23 cellular contexts compared by ENCODE assay signal in the genomic region with DNA sequence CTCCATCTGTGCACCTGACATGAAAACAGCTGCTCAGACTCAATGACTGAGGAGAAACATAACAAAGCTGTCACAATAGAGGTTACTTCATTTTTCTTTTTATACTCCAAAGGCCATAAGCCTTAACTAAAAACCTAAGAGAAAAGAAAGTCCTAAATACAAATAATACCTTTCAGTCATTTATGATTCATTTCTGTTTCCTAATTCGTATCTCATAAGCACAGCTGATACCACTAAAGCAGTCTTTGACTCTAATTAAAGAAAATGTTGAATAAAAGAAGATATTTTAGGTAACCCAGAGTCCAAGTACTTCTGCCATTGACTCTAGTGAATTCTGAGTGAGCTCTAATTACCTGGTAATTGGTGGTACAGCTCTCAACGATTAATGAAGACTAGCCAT.
"Had no signal": no experiment of that assay in that cellular context is flagged by ENCODE, and none has a peak within 500 bp of the region (broad histone marks: within the 10 kb centered on the region; RNA-seq: fewer than 3 reads in every experiment).

No MANE protein-coding gene starts in this region.

- H3K9me3 Mint-ChIP-seq: activated CD4-positive, alpha-beta memory T cell treated with anti-CD3 and anti-CD28 coated beads, Interleukin-2, amount 10 ng/mL, durations not matched to agents 7 days and 5 days; activated naive CD4-positive, alpha-beta T cell treated with anti-CD3 and anti-CD28 coated beads for 36 hours; activated naive CD8-positive, alpha-beta T cell treated with anti-CD3 and anti-CD28 coated beads, Interleukin-2, amount 50 U/mL, for 24 hours had no signal

- DNase-seq: activated CD4-positive, alpha-beta memory T cell treated with anti-CD3 and anti-CD28 coated beads, Interleukin-2, amount 10 ng/mL, durations not matched to agents 7 days and 5 days; activated CD4-positive, alpha-beta T cell treated with anti-CD3 and anti-CD28 coated beads for 36 hours; activated CD4-positive, alpha-beta T cell treated with anti-CD3 and anti-CD28 coated beads, Interleukin-2, amount 50 U/mL, for 1 hour; activated CD8-positive, alpha-beta memory T cell treated with anti-CD3 and anti-CD28 coated beads, Interleukin-2, amount 50 U/mL, for 48 hours; activated gamma-delta T cell; activated naive CD4-positive, alpha-beta T cell treated with anti-CD3 and anti-CD28 coated beads for 36 hours; activated naive CD8-positive, alpha-beta T cell treated with anti-CD3 and anti-CD28 coated beads, Interleukin-2, amount 50 U/mL, for 24 hours; activated T-cell treated with anti-CD3 and anti-CD28 coated beads, Interleukin-2, amount 50 U/mL, for 1 hour; amniotic stem cell; body of pancreas; central memory CD4-positive, alpha-beta T cell; MG63; MV-4-11; NCI-H1092 treated with DMSO at 0.1 percent for 48 hours; NCI-H1436 treated with DMSO at 0.1 percent for 48 hours; NCI-H187; NCI-H2081; NCI-H2171; NCI-H2227 treated with DMSO at 0.1 percent for 48 hours; NCI-H526 treated with DMSO at 0.1 percent for 48 hours; SIG-M5; WERI-Rb-1 had no signal

- H3K27ac Mint-ChIP-seq: activated CD4-positive, alpha-beta memory T cell treated with anti-CD3 and anti-CD28 coated beads, Interleukin-2, amount 10 ng/mL, durations not matched to agents 7 days and 5 days; activated CD4-positive, alpha-beta T cell treated with anti-CD3 and anti-CD28 coated beads for 36 hours; activated naive CD4-positive, alpha-beta T cell treated with anti-CD3 and anti-CD28 coated beads for 36 hours; activated naive CD8-positive, alpha-beta T cell treated with anti-CD3 and anti-CD28 coated beads, Interleukin-2, amount 50 U/mL, for 24 hours had no signal

- FAIRE-seq: bronchial epithelial cell had no signal

- H3K4me3 Mint-ChIP-seq: activated CD4-positive, alpha-beta memory T cell treated with anti-CD3 and anti-CD28 coated beads, Interleukin-2, amount 10 ng/mL, durations not matched to agents 7 days and 5 days; activated CD4-positive, alpha-beta T cell treated with anti-CD3 and anti-CD28 coated beads for 36 hours; activated naive CD4-positive, alpha-beta T cell treated with anti-CD3 and anti-CD28 coated beads for 36 hours; activated naive CD8-positive, alpha-beta T cell treated with anti-CD3 and anti-CD28 coated beads, Interleukin-2, amount 50 U/mL, for 24 hours had no signal

- ATAC-seq: activated CD4-positive, alpha-beta T cell treated with anti-CD3 and anti-CD28 coated beads for 36 hours; activated naive CD8-positive, alpha-beta T cell treated with anti-CD3 and anti-CD28 coated beads, Interleukin-2, amount 50 U/mL, for 24 hours; body of pancreas had no signal

- H3K27me3 Mint-ChIP-seq: activated CD4-positive, alpha-beta memory T cell treated with anti-CD3 and anti-CD28 coated beads, Interleukin-2, amount 10 ng/mL, durations not matched to agents 7 days and 5 days; activated CD4-positive, alpha-beta T cell treated with anti-CD3 and anti-CD28 coated beads for 36 hours; activated naive CD8-positive, alpha-beta T cell treated with anti-CD3 and anti-CD28 coated beads, Interleukin-2, amount 50 U/mL, for 24 hours had no signal
